Comparison of ENCODE assay signal across 23 cellular contexts in the genomic region with DNA sequence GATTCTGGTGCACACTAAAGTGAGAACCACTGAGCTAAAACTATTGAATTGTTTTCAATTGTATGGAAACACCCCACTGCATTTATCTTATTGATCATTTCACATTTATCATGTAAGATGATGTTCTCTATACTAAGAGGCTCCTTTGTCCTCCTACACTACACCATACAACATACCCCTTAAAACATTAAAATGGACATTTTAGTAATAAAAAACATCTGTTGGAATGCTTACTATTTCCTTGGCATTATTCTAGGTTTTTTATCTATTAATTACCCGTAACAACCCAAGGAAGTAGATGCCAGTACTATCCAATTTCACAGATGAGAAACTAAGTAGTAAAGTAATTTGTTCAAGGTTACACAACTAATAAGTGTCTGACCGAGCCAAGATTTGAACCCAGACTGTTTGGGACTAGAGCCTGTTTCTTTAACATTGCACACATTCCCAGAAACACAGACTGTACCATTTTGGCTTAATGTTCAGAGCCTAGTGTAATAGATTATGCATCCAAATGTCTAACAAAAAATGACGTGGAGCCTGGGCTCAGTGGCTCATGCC. TPM values are rescaled to one million over a fixed set of nuclear protein-coding genes. Genes with fewer than 3 reads are reported as not detected.
"Had no signal": no experiment of that assay in that cellular context is flagged by ENCODE, and none has a peak within 500 bp of the region (broad histone marks: within the 10 kb centered on the region; RNA-seq: fewer than 3 reads in every experiment).

No MANE protein-coding gene starts in this region.

- H3K9ac ChIP-seq: neural progenitor cell had no signal

- H3K36me3 ChIP-seq: esophagus muscularis mucosa, heart right ventricle, left lung, neural progenitor cell, prostate gland, right atrium auricular region, sigmoid colon, tibial artery had no signal

- H3K4me1 ChIP-seq: esophagus muscularis mucosa, left lung, neural progenitor cell, prostate gland, right atrium auricular region, sigmoid colon, testis, tibial artery had no signal

- H3K4me3 ChIP-seq: coronary artery, esophagus muscularis mucosa, heart right ventricle, left lung, neural progenitor cell, prostate gland, right atrium auricular region, sigmoid colon, testis, tibial artery had no signal

- DNase-seq: dermis blood vessel endothelial cell; effector memory CD4-positive, alpha-beta T cell; foreskin melanocyte; glutamatergic neuron; heart right ventricle; hippocampal formation; left cardiac atrium; left lung; mesenchymal stem cell; midbrain; naive thymus-derived CD4-positive, alpha-beta T cell; sigmoid colon; stimulated activated CD4-positive, alpha-beta T cell treated with anti-CD3 and anti-CD28 coated beads, Interleukin-4, amount 100 ng/mL, for 4 hours; stimulated activated naive CD8-positive, alpha-beta T cell treated with anti-CD3 and anti-CD28 coated beads, Interleukin-15, Interleukin-2, amounts not matched to agents 100 U/mL and 50 U/mL, for 24 hours; substantia nigra; testis; tibial artery had no signal

- H2AFZ ChIP-seq: neural progenitor cell had no signal

- H3K27ac ChIP-seq: coronary artery, esophagus muscularis mucosa, heart right ventricle, left lung, neural progenitor cell, prostate gland, right atrium auricular region, sigmoid colon, testis, tibial artery had no signal

- ATAC-seq: heart right ventricle; left cardiac atrium; left lung; naive thymus-derived CD4-positive, alpha-beta T cell; stimulated activated memory B cell treated with anti-CD40 and anti-IgM and Interleukin-4, amounts not matched to agents 10 μg/mL and 1 μg/mL and 100 μg/mL, for 72 hours; stimulated activated naive CD8-positive, alpha-beta T cell treated with anti-CD3 and anti-CD28 coated beads, Interleukin-15, Interleukin-2, amounts not matched to agents 100 U/mL and 50 U/mL, for 24 hours had no signal

- H3K27me3 ChIP-seq: esophagus muscularis mucosa, heart right ventricle, left lung, neural progenitor cell, right atrium auricular region, sigmoid colon, testis, tibial artery had no signal

- H3K9me3 ChIP-seq: esophagus muscularis mucosa, left lung, prostate gland, right atrium auricular region, sigmoid colon, testis, tibial artery had no signal

- H3K4me2 ChIP-seq: neural progenitor cell had no signal

RNA-seq across cellular contexts. Expression of a gene that starts 37.9 kb away (rescaled TPM):
- polyA plus RNA-seq: naive thymus-derived CD4-positive, alpha-beta T cell had no signal
